Comparison of ENCODE assay signal across 8 cellular contexts in genomic region chr19:41998246-41999020, GRCh38. TPM values are rescaled to one million over a fixed set of nuclear protein-coding genes. Genes with fewer than 3 reads are reported as not detected.
A peak's percentile ranks its signal among the peaks of the same experiment; 100 is the strongest.
DNase-seq lines count a peak whose midpoint lies in the region; ATAC-seq and TF ChIP-seq lines count a peak whose summit lies in the region.

No MANE protein-coding gene starts in this region.

- TF ChIP-seq CTCF in GM12872 (IDR thresholded peaks at IDR 0.05; ENCODE audit: insufficient read depth, low read depth, low read length): peak; percentile 61

- H3K27me3 ChIP-seq in ACC112 (ENCODE audit: insufficient read depth, low read length): peaks cover 52% of the 10 kb centered on the region

- H3K27ac ChIP-seq in ACC112 (ENCODE audit: low read depth, low read length) (no peak overlapping the region), angular gyrus (ENCODE audit: low read depth, low read length) (peak overlapping the region; percentile 66), temporal lobe (ENCODE audit: low read depth, low read length) (peak overlapping the region; percentile 27)

- no peaks in the 10 kb centered on the region for H3K36me3 ChIP-seq in ACC112 (ENCODE audit: insufficient read depth, low read length)

- DNase-seq in NCI-H82 (lab: John Stamatoyannopoulos, UW): peak; percentile 91
- peak; percentile 86 for DNase-seq in iPS-NIHi7 (ENCODE audit: extremely low spot score)

- no peaks in the 10 kb centered on the region for H3K4me1 ChIP-seq in ACC112 (ENCODE audit: control insufficient read depth, insufficient read depth, low read length, unreplicated experiment)

- no peaks in the 10 kb centered on the region for H3K79me2 ChIP-seq in ACC112 (ENCODE audit: control insufficient read depth, insufficient read depth, low read length, unreplicated experiment)

- no peak for ATAC-seq in HG02798 (IDR thresholded peaks at IDR 0.05; ENCODE audit: poor library complexity, unreplicated experiment)
- no peak for ATAC-seq in GM19455 (IDR thresholded peaks at IDR 0.05; ENCODE audit: unreplicated experiment)

- 0 out of 2 replicates have a peak overlapping the region, but pooled peaks have one; percentile 54 for H3K4me3 ChIP-seq in ACC112 (ENCODE audit: low read depth, low read length)

- peak overlapping the region; percentile 38 for H2AFZ ChIP-seq in ACC112 (ENCODE audit: low read length, unreplicated experiment)

RNA-seq across cellular contexts. Expression of gene ATP1A3, which starts 4.4 kb away (rescaled TPM):
- 200 TPM for total RNA-seq in temporal lobe

RNA-seq across cellular contexts. Expression of gene RABAC1, which starts 39.3 kb away (rescaled TPM):
- 63.2 TPM for total RNA-seq in temporal lobe
